ENCODE assay signal across 7 cellular contexts in genomic region chr10:5434017-5434753, GRCh38. TPM values are rescaled to one million over a fixed set of nuclear protein-coding genes. Genes with fewer than 3 reads are reported as not detected.
A peak's percentile ranks its signal among the peaks of the same experiment; 100 is the strongest.
DNase-seq lines count a peak whose midpoint lies in the region; ATAC-seq, FAIRE-seq and TF ChIP-seq lines count a peak whose summit lies in the region.

No MANE protein-coding gene starts in this region.

- H3K27me3 ChIP-seq in brain microvascular endothelial cell (replicated peaks) (no peaks in the 10 kb centered on the region), upper lobe of left lung (no peaks in the 10 kb centered on the region)

- H3K4me3 ChIP-seq in brain microvascular endothelial cell (ENCODE audit: low read depth, low read length) (no peak overlapping the region), kidney (ENCODE audit: low read length in 2 of 2) (no peak overlapping the region), upper lobe of left lung (no peak overlapping the region)

- peak; percentile 86 for DNase-seq in ELR (ENCODE audit: low read depth)
- peak; percentile 23 for DNase-seq in NCI-H345 (lab: John Stamatoyannopoulos, UW)
- DNase-seq in brain microvascular endothelial cell = peak; percentile 88
- no peak for DNase-seq in kidney
- DNase-seq in upper lobe of left lung = no peak
- no peak for DNase-seq in effector CD4-positive, alpha-beta T cell

- in situ Hi-C loops in brain microvascular endothelial cell (cut with HindIII; ENCODE audit: low pct_ligation_motif_present, low sequenced_read_pairs) = loop anchor here (25.0 kb wide), 1 partner anchor 178 kb away; no protein-coding TSS in a partner anchor

- ATAC-seq in GM21786 (IDR thresholded peaks at IDR 0.05; ENCODE audit: unreplicated experiment) = peak; percentile 66
- peak; percentile 46 to 68 for ATAC-seq in upper lobe of left lung (ENCODE audit: low FRiP score in 2 of 2)

- 36 to 47% methylated on average over 3 of the region's 3 CpGs for WGBS in upper lobe of left lung, 2 donors

- H3K9ac ChIP-seq in kidney (ENCODE audit: low read length in 2 of 2) = no peak overlapping the region

- TF ChIP-seq POLR2A in upper lobe of left lung (IDR thresholded peaks at IDR 0.05) = no peak

- no peaks in the 10 kb centered on the region for H3K9me3 ChIP-seq in kidney (ENCODE audit: control insufficient read depth in 1 of 2, low read length in 2 of 2)
- H3K9me3 ChIP-seq in upper lobe of left lung = no peaks in the 10 kb centered on the region

- H3K4me1 ChIP-seq in kidney (ENCODE audit: control insufficient read depth in 1 of 2, insufficient read depth in 1 of 2, low read depth in 1 of 2, low read length in 2 of 2) (no peaks in the 10 kb centered on the region), upper lobe of left lung (no peaks in the 10 kb centered on the region)

- TF ChIP-seq CTCF in brain microvascular endothelial cell (IDR thresholded peaks at IDR 0.05; ENCODE audit: low read depth, low read length, missing control alignments) (peak; percentile 64), kidney (IDR thresholded peaks at IDR 0.05; ENCODE audit: borderline replicate concordance, extremely low read depth, insufficient read depth) (peak; percentile 50), upper lobe of left lung (IDR thresholded peaks at IDR 0.05) (peak in 5 of 6 experiments; percentile 34 to 68 (median 56))

- intact Hi-C loops in kidney (cut with DNase I) = no loop called here

- FAIRE-seq in kidney (lab: Jason Lieb, UNC) = peak; percentile 29

- peak overlapping the region; percentile 93 for H3K27ac ChIP-seq in brain microvascular endothelial cell
- H3K27ac ChIP-seq in kidney (ENCODE audit: low read depth in 2 of 2, low read length in 2 of 2) = no peak overlapping the region
- H3K27ac ChIP-seq in upper lobe of left lung = no peak overlapping the region

- no peak for TF ChIP-seq EP300 in upper lobe of left lung (IDR thresholded peaks at IDR 0.05)

- H3K36me3 ChIP-seq in brain microvascular endothelial cell (replicated peaks) (no peaks in the 10 kb centered on the region), kidney (ENCODE audit: control insufficient read depth in 1 of 2, insufficient read depth in 2 of 2, low read length in 2 of 2) (no peaks in the 10 kb centered on the region), upper lobe of left lung (peaks cover 0 to 5% (median 0%) of the 10 kb centered on the region in 4 donors)

RNA-seq across cellular contexts. Expression of gene NET1, which starts 21.8 kb away (rescaled TPM):
- 86.5 TPM for total RNA-seq in kidney
- 35.9 TPM for polyA plus RNA-seq in kidney (ENCODE audit: insufficient read depth, low read depth, low replicate concordance)
- 10 to 100 TPM; 24.1 to 85.0 (median 47.2) TPM for total RNA-seq in upper lobe of left lung

RNA-seq across cellular contexts. Expression of gene TUBAL3, which starts 29.6 kb away (rescaled TPM):
- total RNA-seq in kidney (0.44 TPM), upper lobe of left lung (under 1 TPM in 1 of 6 donors, not detected in 5; 0.59 TPM)
- polyA plus RNA-seq in kidney (ENCODE audit: insufficient read depth, low read depth, low replicate concordance) = 10.8 TPM

Comparison
In these comparisons a context has a peak if more than half of its experiments do, and no peak if none do; other contexts are left out.
1. DNase-seq: peak in ELR (single experiment), NCI-H345 (single experiment) and brain microvascular endothelial cell (single experiment); none in kidney (single experiment), upper lobe of left lung (0 of 2) and effector CD4-positive, alpha-beta T cell (single experiment).
2. Peak in every context shown above with its lines, with median percentiles within 50 percentile points of each other: CTCF ChIP-seq.